In genomic region chr12:48779869-48780268, GRCh38 we compare ENCODE assay signal across 12 cellular contexts. TPM values are rescaled to one million over a fixed set of nuclear protein-coding genes. Genes with fewer than 3 reads are reported as not detected.
DNase-seq lines count a peak whose midpoint lies in the region; TF ChIP-seq lines count a peak whose summit lies in the region.
"Had no signal": no experiment of that assay in that cellular context is flagged by ENCODE, and none has a peak within 500 bp of the region (broad histone marks: within the 10 kb centered on the region; RNA-seq: fewer than 3 reads in every experiment).

No MANE protein-coding gene starts in this region.

- H3K27ac ChIP-seq in ACC112 (ENCODE audit: low read depth, low read length) (peak overlapping the region; percentile 71), Peyer's patch (peak overlapping the region in 2 of 4 donors; percentile 23 to 59)
- H3K27ac ChIP-seq: KMS-11 had no signal

- peaks cover 20% of the 10 kb centered on the region for H3K4me1 ChIP-seq in ACC112 (ENCODE audit: control insufficient read depth, insufficient read depth, low read length, unreplicated experiment)
- peaks cover 26% of the 10 kb centered on the region for H3K4me1 ChIP-seq in NT2/D1 (ENCODE audit: insufficient read depth, insufficient read length)
- H3K4me1 ChIP-seq in mucosa of stomach (ENCODE audit: control insufficient read depth, insufficient read depth, low read length), result peaks cover 36% of the 10 kb centered on the region
- H3K4me1 ChIP-seq in Peyer's patch, result peaks cover 0 to 41% (median 0%) of the 10 kb centered on the region in 4 donors

- H3K9ac ChIP-seq in NT2/D1 (ENCODE audit: insufficient read length, low read depth) (peak overlapping the region; percentile 4), mucosa of stomach (ENCODE audit: low read length) (peak overlapping the region; percentile 43)
- H3K9ac ChIP-seq: KMS-11 had no signal

- no peak for DNase-seq in NT2/D1 (ENCODE audit: low read depth, low spot score)
- peak; percentile 36 to 82 for DNase-seq in dermis microvascular lymphatic vessel endothelial cell (ENCODE audit: low read depth in 2 of 2)
- DNase-seq in Peyer's patch, result no peak
- DNase-seq in NCI-H187 treated with DMSO at 0.1 percent for 48 hours (lab: John Stamatoyannopoulos, UW), result no peak
- no peak for DNase-seq in NCI-H1092 treated with DMSO at 0.1 percent for 48 hours (lab: John Stamatoyannopoulos, UW)
- DNase-seq in NCI-H2029 (lab: John Stamatoyannopoulos, UW), result no peak
- DNase-seq: activated CD8-positive, alpha-beta memory T cell treated with anti-CD3 and anti-CD28 coated beads, Interleukin-2, amount 50 U/mL, for 48 hours; nucleus accumbens; SHP77 had no signal

- H3K27me3 ChIP-seq in ACC112 (ENCODE audit: insufficient read depth, low read length) (no peaks in the 10 kb centered on the region), NT2/D1 (ENCODE audit: insufficient read depth, insufficient read length) (no peaks in the 10 kb centered on the region), mucosa of stomach (ENCODE audit: control insufficient read depth, insufficient read depth, low read length) (no peaks in the 10 kb centered on the region), Peyer's patch (no peaks in the 10 kb centered on the region)

- H3K9me3 ChIP-seq in NT2/D1 (ENCODE audit: insufficient read depth, low read length), result no peaks in the 10 kb centered on the region
- H3K9me3 ChIP-seq in mucosa of stomach (ENCODE audit: control insufficient read depth, low read length), result no peaks in the 10 kb centered on the region
- H3K9me3 ChIP-seq in Peyer's patch, result no peaks in the 10 kb centered on the region

- peaks cover 2% of the 10 kb centered on the region; the same call in 1 of the 2 replicates for H3K36me3 ChIP-seq in ACC112 (ENCODE audit: insufficient read depth, low read length)
- H3K36me3 ChIP-seq in NT2/D1 (ENCODE audit: insufficient read depth, insufficient read length, low read length), result peaks cover 52% of the 10 kb centered on the region
- peaks cover 11% of the 10 kb centered on the region for H3K36me3 ChIP-seq in mucosa of stomach (ENCODE audit: control insufficient read depth, insufficient read depth, low read length)
- H3K36me3 ChIP-seq in Peyer's patch, result peaks cover 0 to 47% (median 0%) of the 10 kb centered on the region in 3 donors

- no peak for TF ChIP-seq POLR2A in Peyer's patch (IDR thresholded peaks at IDR 0.05)

- H3K79me2 ChIP-seq in ACC112 (ENCODE audit: control insufficient read depth, insufficient read depth, low read length, unreplicated experiment), result no peaks in the 10 kb centered on the region

- no peak overlapping the region for H2AFZ ChIP-seq in ACC112 (ENCODE audit: low read length, unreplicated experiment)

- H3K4me3 ChIP-seq in ACC112 (ENCODE audit: low read depth, low read length) (no peak overlapping the region), NT2/D1 (ENCODE audit: insufficient read length, low read depth) (no peak overlapping the region), mucosa of stomach (ENCODE audit: low read length) (no peak overlapping the region), Peyer's patch (no peak overlapping the region)

- TF ChIP-seq CTCF in Peyer's patch (IDR thresholded peaks at IDR 0.05), result no peak

RNA-seq across cellular contexts. Expression of gene ADCY6, which starts 9.0 kb away (rescaled TPM):
- total RNA-seq in dermis microvascular lymphatic vessel endothelial cell, result 27.2 and 35.7 TPM in 2 replicates
- 100 to 1,000 TPM in 3 of 4 donors, 10 to 100 TPM in 1; 71.3 to 175 (median 129) TPM for total RNA-seq in Peyer's patch

RNA-seq across cellular contexts. Expression of gene CACNB3, which starts 38.4 kb away (rescaled TPM):
- total RNA-seq in dermis microvascular lymphatic vessel endothelial cell, result 6.9 and 8.1 TPM in 2 replicates
- total RNA-seq in Peyer's patch, result 10 to 100 TPM; 10.2 to 47.0 (median 35.6) TPM

Comparison
In these comparisons a context has a peak if more than half of its experiments do, and no peak if none do; other contexts are left out.
1. DNase-seq: peak in dermis microvascular lymphatic vessel endothelial cell (2 of 2); none in NT2/D1 (single experiment), Peyer's patch (0 of 3), NCI-H187 treated with DMSO at 0.1 percent for 48 hours (single experiment), NCI-H1092 treated with DMSO at 0.1 percent for 48 hours (single experiment) and NCI-H2029 (single experiment).